8 cellular contexts compared by ENCODE assay signal in the genomic region with DNA sequence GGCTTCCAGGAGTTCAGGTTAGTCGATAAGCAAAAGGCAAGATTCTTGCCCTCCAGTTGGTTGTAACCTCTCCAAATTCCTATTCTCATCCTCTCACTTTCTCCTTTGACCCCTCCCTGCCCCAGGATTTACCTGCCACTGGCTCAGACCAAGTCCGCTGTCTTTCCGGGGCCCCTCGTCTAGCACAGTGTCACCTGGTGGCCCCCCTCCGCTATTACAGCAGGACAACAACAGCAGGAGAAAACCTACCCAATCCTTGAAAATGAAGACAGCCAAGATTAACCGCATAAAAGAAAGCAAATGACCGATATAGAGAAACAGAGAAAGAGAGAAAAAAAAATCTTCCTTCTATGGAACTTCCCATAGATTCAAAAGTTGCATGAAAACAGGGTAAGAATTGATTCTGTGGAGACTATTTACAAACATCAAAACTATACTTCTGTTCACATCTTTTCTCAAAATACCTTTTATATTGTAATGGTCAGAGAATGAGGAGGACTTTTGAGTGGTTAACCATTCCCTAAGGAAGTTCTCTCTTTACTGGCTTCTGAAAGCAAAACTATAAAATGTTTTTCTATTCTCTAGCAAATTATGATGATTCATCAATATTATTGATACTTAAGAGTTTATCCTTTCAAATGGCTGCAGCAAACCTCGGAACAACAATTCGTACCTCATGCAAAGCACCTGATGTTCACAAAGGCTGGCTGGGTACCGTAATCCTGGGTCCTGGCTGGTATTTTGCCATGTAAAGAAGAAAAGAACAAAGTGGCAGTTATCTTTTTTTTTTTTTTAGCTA. TPM values are rescaled to one million over a fixed set of nuclear protein-coding genes. Genes with fewer than 3 reads are reported as not detected.
DNase-seq lines count a peak whose midpoint lies in the region; ATAC-seq, FAIRE-seq and TF ChIP-seq lines count a peak whose summit lies in the region.

No MANE protein-coding gene starts in this region.

- no peak overlapping the region for H3K27ac ChIP-seq in psoas muscle

- H3K4me1 ChIP-seq in psoas muscle, result no peaks in the 10 kb centered on the region

- no peaks in the 10 kb centered on the region for H3K9me3 Mint-ChIP-seq in activated CD4-positive, alpha-beta T cell treated with anti-CD3 and anti-CD28 coated beads, Interleukin-2, amount 10 ng/mL, durations not matched to agents 24 days and 14 days

- H3K4me1 Mint-ChIP-seq in activated CD4-positive, alpha-beta T cell treated with anti-CD3 and anti-CD28 coated beads, Interleukin-2, amount 10 ng/mL, durations not matched to agents 24 days and 14 days, result no peaks in the 10 kb centered on the region

- peak; percentile 74 for DNase-seq in activated CD4-positive, alpha-beta T cell treated with anti-CD3 and anti-CD28 coated beads, Interleukin-2, amount 10 ng/mL, durations not matched to agents 24 days and 14 days
- no peak for DNase-seq in activated CD4-positive, alpha-beta T cell treated with anti-CD3 and anti-CD28 coated beads, Interleukin-2, amount 50 U/mL, for 4 hours
- DNase-seq in HT-29 (ENCODE audit: low spot score) (peak; percentile 61), bronchial epithelial cell (ENCODE audit: low read depth) (no peak), psoas muscle (no peak), SK-N-DZ (ENCODE audit: low spot score) (no peak), SIG-M5 treated with dmso at 0.1 percent for 504 hours (lab: John Stamatoyannopoulos, UW; ENCODE audit: unreplicated experiment) (no peak), NOMO-1 treated with dmso at 0.1 percent for 144 hours (lab: John Stamatoyannopoulos, UW; ENCODE audit: unreplicated experiment) (no peak)

- intact Hi-C loops in activated CD4-positive, alpha-beta T cell treated with anti-CD3 and anti-CD28 coated beads, Interleukin-2, amount 10 ng/mL, durations not matched to agents 24 days and 14 days (cut with micrococcal nuclease), result no loop called here
- intact Hi-C loops in psoas muscle (cut with DNase I), result loop anchor here (5.0 kb wide), 1 partner anchor 286 kb away; no protein-coding TSS in a partner anchor

- H3K27ac Mint-ChIP-seq in activated CD4-positive, alpha-beta T cell treated with anti-CD3 and anti-CD28 coated beads, Interleukin-2, amount 10 ng/mL, durations not matched to agents 24 days and 14 days, result no peak overlapping the region

- peak; percentile 53 for TF ChIP-seq CTCF in bronchial epithelial cell (IDR thresholded peaks at IDR 0.05; ENCODE audit: insufficient read depth, low read length, severe bottlenecking)
- peak; percentile 32 for TF ChIP-seq CTCF in psoas muscle (IDR thresholded peaks at IDR 0.05)

- H3K36me3 Mint-ChIP-seq in activated CD4-positive, alpha-beta T cell treated with anti-CD3 and anti-CD28 coated beads, Interleukin-2, amount 10 ng/mL, durations not matched to agents 24 days and 14 days (ENCODE audit: low read depth), result no peaks in the 10 kb centered on the region

- H3K27me3 Mint-ChIP-seq in activated CD4-positive, alpha-beta T cell treated with anti-CD3 and anti-CD28 coated beads, Interleukin-2, amount 10 ng/mL, durations not matched to agents 24 days and 14 days, result peaks cover 31% of the 10 kb centered on the region

- H3K4me3 Mint-ChIP-seq in activated CD4-positive, alpha-beta T cell treated with anti-CD3 and anti-CD28 coated beads, Interleukin-2, amount 10 ng/mL, durations not matched to agents 24 days and 14 days, result no peak overlapping the region

- H3K27me3 ChIP-seq in bronchial epithelial cell (ENCODE audit: control insufficient read depth, insufficient read depth, low read length), result no peaks in the 10 kb centered on the region
- peaks cover 0 to 8% (median 6%) of the 10 kb centered on the region in 3 donors for H3K27me3 ChIP-seq in psoas muscle (ENCODE audit: insufficient read depth in 3 of 3, low read length in 2 of 3)

- no peak overlapping the region for H3K4me3 ChIP-seq in bronchial epithelial cell (ENCODE audit: low read depth, low read length)
- H3K4me3 ChIP-seq in psoas muscle, result no peak overlapping the region

- WGBS in psoas muscle, 3 donors, result 38 to 48% (median 41%) methylated on average over 10 of the region's 10 CpGs

- ATAC-seq in psoas muscle, result peak in 1 of 4 donors; percentile 68

- no peak for FAIRE-seq in bronchial epithelial cell (lab: Jason Lieb, UNC)

- H3K36me3 ChIP-seq in bronchial epithelial cell (ENCODE audit: control insufficient read depth, insufficient read depth, low read length), result no peaks in the 10 kb centered on the region
- H3K36me3 ChIP-seq in psoas muscle (ENCODE audit: insufficient read depth in 1 of 2, low read depth in 1 of 2), result no peaks in the 10 kb centered on the region

- no peaks in the 10 kb centered on the region for H3K9me3 ChIP-seq in psoas muscle

RNA-seq across cellular contexts. Expression of a gene that starts 10.0 kb away (rescaled TPM):
- not detected in 2 replicates for total RNA-seq in activated CD4-positive, alpha-beta T cell treated with anti-CD3 and anti-CD28 coated beads, Interleukin-2, amount 10 ng/mL, durations not matched to agents 24 days and 14 days
- total RNA-seq in HT-29 (2014; rRNA removed; shearing (Covaris generic)), result not detected in 2 replicates
- total RNA-seq in bronchial epithelial cell (not detected in 2 replicates), psoas muscle (under 1 TPM in 2 of 4 donors, not detected in 2; 0.12 to 0.79 TPM)
- under 1 TPM in 1 of 3 donors, not detected in 2; 0.03 TPM for polyA plus RNA-seq in psoas muscle
- 33.5 and 54.4 TPM in 2 replicates for polyA plus RNA-seq in SK-N-DZ (2014; cell fraction: cytosol; rRNA removed)
- 26.7 and 46.1 TPM in 2 replicates for polyA plus RNA-seq in SK-N-DZ (2014; cell fraction: nucleus; rRNA removed)

Comparison
In these comparisons a context has a peak if more than half of its experiments do, and no peak if none do; other contexts are left out.
1. DNase-seq: peak in activated CD4-positive, alpha-beta T cell treated with anti-CD3 and anti-CD28 coated beads, Interleukin-2, amount 10 ng/mL, durations not matched to agents 24 days and 14 days (single experiment) and HT-29 (single experiment); none in activated CD4-positive, alpha-beta T cell treated with anti-CD3 and anti-CD28 coated beads, Interleukin-2, amount 50 U/mL, for 4 hours (0 of 2), bronchial epithelial cell (single experiment), psoas muscle (0 of 2), SK-N-DZ (single experiment), SIG-M5 treated with dmso at 0.1 percent for 504 hours (single experiment) and NOMO-1 treated with dmso at 0.1 percent for 144 hours (single experiment).